25 cellular contexts compared by ENCODE assay signal in genomic region chr1:83495560-83495959, GRCh38.
"Had no signal": no experiment of that assay in that cellular context is flagged by ENCODE, and none has a peak within 500 bp of the region (broad histone marks: within the 10 kb centered on the region; RNA-seq: fewer than 3 reads in every experiment).

No MANE protein-coding gene starts in this region.

- H3K4me3 Mint-ChIP-seq: memory B cell; naive thymus-derived CD4-positive, alpha-beta T cell had no signal

- H3K9me3 ChIP-seq: esophagus muscularis mucosa, gastroesophageal sphincter, heart right ventricle, left lung had no signal

- FAIRE-seq: colon, endothelial cell of umbilical vein, frontal cortex, islet of Langerhans, keratinocyte had no signal

- H3K4me1 ChIP-seq: esophagus muscularis mucosa, foreskin keratinocyte, gastroesophageal sphincter, heart right ventricle, left lung had no signal

- H3K27ac Mint-ChIP-seq: memory B cell had no signal

- H3K27me3 Mint-ChIP-seq: memory B cell; naive thymus-derived CD4-positive, alpha-beta T cell had no signal

- ATAC-seq: foreskin keratinocyte; gastroesophageal sphincter; heart right ventricle; left cardiac atrium; left lung; left ventricle myocardium superior; naive thymus-derived CD4-positive, alpha-beta T cell had no signal

- H3K27ac ChIP-seq: coronary artery, dorsolateral prefrontal cortex, esophagus muscularis mucosa, foreskin keratinocyte, gastroesophageal sphincter, heart right ventricle, left lung had no signal

- H3K9me3 Mint-ChIP-seq: memory B cell had no signal

- H3K27me3 ChIP-seq: dorsolateral prefrontal cortex, esophagus muscularis mucosa, foreskin keratinocyte, gastroesophageal sphincter, heart right ventricle, left lung had no signal

- DNase-seq: dermis blood vessel endothelial cell; dorsolateral prefrontal cortex; effector CD4-positive, alpha-beta T cell; effector memory CD4-positive, alpha-beta T cell; foreskin keratinocyte; head of caudate nucleus; heart right ventricle; hippocampal formation; left cardiac atrium; left ventricle myocardium superior; mammary epithelial cell; mesendoderm; midbrain; naive thymus-derived CD4-positive, alpha-beta T cell had no signal

- H3K4me3 ChIP-seq: coronary artery, dorsolateral prefrontal cortex, esophagus muscularis mucosa, gastroesophageal sphincter, heart right ventricle, left lung, lung had no signal

- H3K36me3 ChIP-seq: esophagus muscularis mucosa, gastroesophageal sphincter, heart right ventricle, left lung had no signal
